ENCODE assay signal across 12 cellular contexts in genomic region chr17:27531469-27531948, GRCh38.
DNase-seq lines count a peak whose midpoint lies in the region; ATAC-seq and TF ChIP-seq lines count a peak whose summit lies in the region.
"Had no signal": no experiment of that assay in that cellular context is flagged by ENCODE, and none has a peak within 500 bp of the region (broad histone marks: within the 10 kb centered on the region; RNA-seq: fewer than 3 reads in every experiment).

No MANE protein-coding gene starts in this region.

- TF ChIP-seq CTCF in natural killer cell (IDR thresholded peaks at IDR 0.05) (no peak), left lung (IDR thresholded peaks at IDR 0.05) (no peak), uterus (IDR thresholded peaks at IDR 0.05) (no peak)

- H3K27me3 ChIP-seq in left lung = no peaks in the 10 kb centered on the region
- H3K27me3 ChIP-seq in uterus = no peaks in the 10 kb centered on the region
- H3K27me3 ChIP-seq: BE2C, heart right ventricle had no signal

- H3K36me3 ChIP-seq in left lung (no peaks in the 10 kb centered on the region), uterus (no peaks in the 10 kb centered on the region)
- H3K36me3 ChIP-seq: BE2C, heart right ventricle had no signal

- H3K9me3 ChIP-seq in left lung (no peaks in the 10 kb centered on the region), uterus (no peaks in the 10 kb centered on the region)
- H3K9me3 ChIP-seq: BE2C, heart right ventricle had no signal

- no peaks in the 10 kb centered on the region for H3K36me3 Mint-ChIP-seq in natural killer cell treated with Interleukin-12 subunit alpha and Interleukin-12 subunit beta and Interleukin-15 and Interleukin-18, amount 100 ng/mL, for 72 hours
- no peaks in the 10 kb centered on the region for H3K36me3 Mint-ChIP-seq in natural killer cell

- H3K27ac ChIP-seq in left lung = peak overlapping the region; percentile 72 to 93
- peak overlapping the region; percentile 1 to 22 for H3K27ac ChIP-seq in uterus

- H3K4me1 ChIP-seq in left lung = peaks cover 53 to 98% of the 10 kb centered on the region in 2 donors
- peaks cover 0 to 9% of the 10 kb centered on the region in 2 donors for H3K4me1 ChIP-seq in uterus
- H3K4me1 ChIP-seq: BE2C had no signal

- H3K4me3 Mint-ChIP-seq in natural killer cell treated with Interleukin-12 subunit alpha and Interleukin-12 subunit beta and Interleukin-15 and Interleukin-18, amount 100 ng/mL, for 72 hours = no peak overlapping the region
- no peak overlapping the region for H3K4me3 Mint-ChIP-seq in natural killer cell

- peaks cover 41 to 54% of the 10 kb centered on the region in 2 donors for H3K4me1 Mint-ChIP-seq in natural killer cell treated with Interleukin-12 subunit alpha and Interleukin-12 subunit beta and Interleukin-15 and Interleukin-18, amount 100 ng/mL, for 72 hours (ENCODE audit: low read depth in 2 of 2)
- peaks cover 33 to 40% of the 10 kb centered on the region in 2 donors for H3K4me1 Mint-ChIP-seq in natural killer cell

- DNase-seq in natural killer cell treated with Interleukin-12 subunit alpha and Interleukin-12 subunit beta and Interleukin-15 and Interleukin-18, amount 100 ng/mL, for 72 hours (ENCODE audit: low spot score) = no peak
- DNase-seq in natural killer cell (no peak), NOMO-1 treated with DMSO at 0.1 percent for 48 hours (lab: John Stamatoyannopoulos, UW; ENCODE audit: unreplicated experiment) (peak; percentile 26), left lung (no peak), uterus (no peak), SHP77 treated with DMSO at 0.1 percent for 48 hours (lab: John Stamatoyannopoulos, UW) (no peak), kidney glomerular epithelial cell (lab: John Stamatoyannopoulos, UW) (no peak)
- DNase-seq: BE2C, dermis blood vessel endothelial cell, heart right ventricle, NCI-H2081 had no signal

- ATAC-seq in natural killer cell treated with Interleukin-12 subunit alpha and Interleukin-12 subunit beta and Interleukin-15 and Interleukin-18, amount 100 ng/mL, for 72 hours = no peak
- no peak for ATAC-seq in natural killer cell
- peak; percentile 44 for ATAC-seq in left lung
- ATAC-seq in GM19455 (IDR thresholded peaks at IDR 0.05; ENCODE audit: unreplicated experiment) = no peak

- no peaks in the 10 kb centered on the region for H3K9me3 Mint-ChIP-seq in natural killer cell treated with Interleukin-12 subunit alpha and Interleukin-12 subunit beta and Interleukin-15 and Interleukin-18, amount 100 ng/mL, for 72 hours
- H3K9me3 Mint-ChIP-seq in natural killer cell = no peaks in the 10 kb centered on the region

- H3K27ac Mint-ChIP-seq in natural killer cell treated with Interleukin-12 subunit alpha and Interleukin-12 subunit beta and Interleukin-15 and Interleukin-18, amount 100 ng/mL, for 72 hours = peak overlapping the region; percentile 80 to 85
- H3K27ac Mint-ChIP-seq in natural killer cell = peak overlapping the region in 1 of 2 donors; percentile 42

- intact Hi-C loops in natural killer cell (cut with micrococcal nuclease) = no loop called here
- intact Hi-C loops in left lung (cut with DNase I) = no loop called here
- intact Hi-C loops in uterus (cut with DNase I; ENCODE audit: low total_unique reads) = no loop called here

- H3K4me3 ChIP-seq in left lung = no peak overlapping the region
- no peak overlapping the region for H3K4me3 ChIP-seq in uterus
- H3K4me3 ChIP-seq: heart right ventricle had no signal

- no peaks in the 10 kb centered on the region for H3K27me3 Mint-ChIP-seq in natural killer cell treated with Interleukin-12 subunit alpha and Interleukin-12 subunit beta and Interleukin-15 and Interleukin-18, amount 100 ng/mL, for 72 hours
- H3K27me3 Mint-ChIP-seq in natural killer cell (ENCODE audit: low read depth in 2 of 2) = no peaks in the 10 kb centered on the region

- TF ChIP-seq POLR2A in uterus (IDR thresholded peaks at IDR 0.05) = no peak
